ENCODE assay signal across 14 cellular contexts in the genomic region with DNA sequence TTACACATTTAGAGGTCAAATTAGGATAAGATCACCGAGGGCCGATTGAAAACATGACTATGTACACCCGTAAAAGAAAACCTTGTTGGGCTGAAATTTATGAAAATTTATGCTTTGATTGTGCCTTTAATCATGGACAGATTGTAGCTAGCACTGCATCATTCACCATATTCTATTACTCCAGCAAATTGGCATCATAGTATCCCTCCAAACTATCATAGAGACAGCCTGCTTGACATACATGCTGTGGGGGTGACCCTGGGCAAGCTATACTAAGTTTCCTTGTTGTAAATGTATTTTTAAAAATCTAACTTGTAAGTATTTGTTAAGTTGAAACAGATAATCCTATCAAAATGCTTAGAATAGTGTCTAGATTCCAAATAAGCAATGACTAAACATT.
DNase-seq lines count a peak whose midpoint lies in the region; ATAC-seq and TF ChIP-seq lines count a peak whose summit lies in the region.
"Had no signal": no experiment of that assay in that cellular context is flagged by ENCODE, and none has a peak within 500 bp of the region (broad histone marks: within the 10 kb centered on the region; RNA-seq: fewer than 3 reads in every experiment).

No MANE protein-coding gene starts in this region.

- no peaks in the 10 kb centered on the region for H4K20me1 ChIP-seq in OCI-LY3 (ENCODE audit: insufficient read depth, low read length)

- peaks cover 52% of the 10 kb centered on the region for H3K4me1 Mint-ChIP-seq in activated CD8-positive, alpha-beta memory T cell treated with anti-CD3 and anti-CD28 coated beads, Interleukin-2, amount 10 ng/mL, durations not matched to agents 7 days and 5 days
- peaks cover 24% of the 10 kb centered on the region for H3K4me1 Mint-ChIP-seq in central memory CD8-positive, alpha-beta T cell
- H3K4me1 Mint-ChIP-seq in stimulated activated memory B cell treated with anti-CD40 and anti-IgM and Interleukin-4, amounts not matched to agents 10 μg/mL and 1 μg/mL and 100 μg/mL, for 72 hours, result peaks cover 35% of the 10 kb centered on the region

- peak overlapping the region; percentile 94 for H3K27ac ChIP-seq in OCI-LY3 (ENCODE audit: low read length)

- peaks cover 28% of the 10 kb centered on the region for H3K4me1 ChIP-seq in OCI-LY3 (ENCODE audit: low read length)

- no peaks in the 10 kb centered on the region for H3K9me3 Mint-ChIP-seq in activated CD8-positive, alpha-beta memory T cell treated with anti-CD3 and anti-CD28 coated beads, Interleukin-2, amount 10 ng/mL, durations not matched to agents 7 days and 5 days (ENCODE audit: low read depth)
- no peaks in the 10 kb centered on the region for H3K9me3 Mint-ChIP-seq in central memory CD8-positive, alpha-beta T cell
- no peaks in the 10 kb centered on the region for H3K9me3 Mint-ChIP-seq in stimulated activated memory B cell treated with anti-CD40 and anti-IgM and Interleukin-4, amounts not matched to agents 10 μg/mL and 1 μg/mL and 100 μg/mL, for 72 hours

- no peak for TF ChIP-seq CTCF in OCI-LY3 (IDR thresholded peaks at IDR 0.05; ENCODE audit: low read depth, low read length)

- no peak overlapping the region for H3K4me2 ChIP-seq in OCI-LY3 (ENCODE audit: low read length)

- ATAC-seq in activated CD8-positive, alpha-beta memory T cell treated with anti-CD3 and anti-CD28 coated beads, Interleukin-2, amount 10 ng/mL, durations not matched to agents 7 days and 5 days, result no peak
- no peak for ATAC-seq in central memory CD8-positive, alpha-beta T cell (replicated peaks; ENCODE audit: extremely low read depth, poor library complexity, severe bottlenecking)
- no peak for ATAC-seq in stimulated activated memory B cell treated with anti-CD40 and anti-IgM and Interleukin-4, amounts not matched to agents 10 μg/mL and 1 μg/mL and 100 μg/mL, for 72 hours
- ATAC-seq: upper lobe of right lung had no signal

- H3K27ac Mint-ChIP-seq in activated CD8-positive, alpha-beta memory T cell treated with anti-CD3 and anti-CD28 coated beads, Interleukin-2, amount 10 ng/mL, durations not matched to agents 7 days and 5 days, result peak overlapping the region; percentile 70
- H3K27ac Mint-ChIP-seq in central memory CD8-positive, alpha-beta T cell (ENCODE audit: low read depth), result peak overlapping the region; percentile 90
- peak overlapping the region; percentile 93 for H3K27ac Mint-ChIP-seq in stimulated activated memory B cell treated with anti-CD40 and anti-IgM and Interleukin-4, amounts not matched to agents 10 μg/mL and 1 μg/mL and 100 μg/mL, for 72 hours

- H3K4me3 ChIP-seq in OCI-LY3 (ENCODE audit: low read length), result no peak overlapping the region
- H3K4me3 ChIP-seq: upper lobe of right lung had no signal

- H3K79me2 ChIP-seq in OCI-LY3 (ENCODE audit: low read length), result no peaks in the 10 kb centered on the region

- 0 out of 2 replicates have a peak overlapping the region, but pooled peaks have one; percentile 10 for H3K9ac ChIP-seq in OCI-LY3 (ENCODE audit: low read length)

- H2AFZ ChIP-seq in OCI-LY3 (ENCODE audit: low read depth, low read length), result no peak overlapping the region

- no peaks in the 10 kb centered on the region; the same call in 1 of the 2 replicates for H3K9me3 ChIP-seq in OCI-LY3 (ENCODE audit: insufficient read depth, low read length)
- H3K9me3 ChIP-seq: upper lobe of right lung had no signal

- H3K4me3 Mint-ChIP-seq in activated CD8-positive, alpha-beta memory T cell treated with anti-CD3 and anti-CD28 coated beads, Interleukin-2, amount 10 ng/mL, durations not matched to agents 7 days and 5 days, result no peak overlapping the region
- H3K4me3 Mint-ChIP-seq in central memory CD8-positive, alpha-beta T cell, result no peak overlapping the region
- peak overlapping the region; percentile 63 for H3K4me3 Mint-ChIP-seq in stimulated activated memory B cell treated with anti-CD40 and anti-IgM and Interleukin-4, amounts not matched to agents 10 μg/mL and 1 μg/mL and 100 μg/mL, for 72 hours

- peaks cover 3% of the 10 kb centered on the region for H3K36me3 Mint-ChIP-seq in activated CD8-positive, alpha-beta memory T cell treated with anti-CD3 and anti-CD28 coated beads, Interleukin-2, amount 10 ng/mL, durations not matched to agents 7 days and 5 days
- H3K36me3 Mint-ChIP-seq in central memory CD8-positive, alpha-beta T cell (ENCODE audit: insufficient read depth), result peaks cover 14% of the 10 kb centered on the region
- peaks cover 23% of the 10 kb centered on the region for H3K36me3 Mint-ChIP-seq in stimulated activated memory B cell treated with anti-CD40 and anti-IgM and Interleukin-4, amounts not matched to agents 10 μg/mL and 1 μg/mL and 100 μg/mL, for 72 hours

- H3K36me3 ChIP-seq in OCI-LY3 (replicated peaks; ENCODE audit: low read depth, low read length), result no peaks in the 10 kb centered on the region
- H3K36me3 ChIP-seq: upper lobe of right lung had no signal

- no peak for DNase-seq in activated CD8-positive, alpha-beta memory T cell treated with anti-CD3 and anti-CD28 coated beads, Interleukin-2, amount 10 ng/mL, durations not matched to agents 7 days and 5 days
- DNase-seq in activated CD8-positive, alpha-beta memory T cell treated with anti-CD3 and anti-CD28 coated beads, Interleukin-2, amount 50 U/mL, for 4 hours, result no peak
- no peak for DNase-seq in central memory CD8-positive, alpha-beta T cell (ENCODE audit: low spot score in 2 of 2)
- no peak for DNase-seq in DMS79 treated with DMSO at 0.1 percent for 48 hours (lab: John Stamatoyannopoulos, UW)
- DNase-seq in NCI-H1930 (lab: John Stamatoyannopoulos, UW), result no peak
- DNase-seq in germinal center (ENCODE audit: low spot score), result no peak
- DNase-seq: dorsolateral prefrontal cortex, foreskin melanocyte, GDM1, Karpas-422, SW 1271, upper lobe of right lung had no signal

- no peaks in the 10 kb centered on the region for H3K27me3 Mint-ChIP-seq in activated CD8-positive, alpha-beta memory T cell treated with anti-CD3 and anti-CD28 coated beads, Interleukin-2, amount 10 ng/mL, durations not matched to agents 7 days and 5 days
- H3K27me3 Mint-ChIP-seq in central memory CD8-positive, alpha-beta T cell, result no peaks in the 10 kb centered on the region
- H3K27me3 Mint-ChIP-seq in stimulated activated memory B cell treated with anti-CD40 and anti-IgM and Interleukin-4, amounts not matched to agents 10 μg/mL and 1 μg/mL and 100 μg/mL, for 72 hours, result no peaks in the 10 kb centered on the region

- no peaks in the 10 kb centered on the region for H3K27me3 ChIP-seq in OCI-LY3 (ENCODE audit: low read depth, low read length)

- CTCF ChIA-PET in activated CD8-positive, alpha-beta memory T cell treated with anti-CD3 and anti-CD28 coated beads, Interleukin-2, amount 10 ng/mL, durations not matched to agents 7 days and 5 days (lab: Charles Lee), result interaction anchor here (1.3 to 2.6 kb wide), 3 partner anchors 32 to 164 kb away, joined by 3 to 9 read pairs (median 3); a partner anchor contains a TSS
